ENCODE assay signal across 26 cellular contexts in the genomic region with DNA sequence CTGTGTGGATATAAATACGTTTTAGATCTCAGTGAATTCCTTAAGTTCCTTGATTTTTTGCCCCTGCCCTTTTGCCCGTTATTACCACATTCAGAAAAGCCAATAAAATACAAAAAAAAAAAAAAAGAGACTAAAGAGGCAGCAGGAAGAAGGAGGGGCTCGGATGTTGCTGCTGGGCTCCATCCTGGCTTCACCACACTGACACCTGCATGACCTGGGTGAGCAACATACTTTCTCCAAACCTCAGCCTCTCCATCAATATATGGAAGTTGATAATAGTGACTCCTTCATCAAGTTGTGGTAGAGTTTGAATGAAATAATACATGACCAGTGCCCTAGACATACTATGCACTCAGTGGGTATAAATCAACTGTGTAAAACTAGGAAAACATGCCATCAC.
A peak's percentile ranks its signal among the peaks of the same experiment; 100 is the strongest.
DNase-seq lines count a peak whose midpoint lies in the region; ATAC-seq and TF ChIP-seq lines count a peak whose summit lies in the region.
"Had no signal": no experiment of that assay in that cellular context is flagged by ENCODE, and none has a peak within 500 bp of the region (broad histone marks: within the 10 kb centered on the region; RNA-seq: fewer than 3 reads in every experiment).

No MANE protein-coding gene starts in this region.

- peaks cover 4% of the 10 kb centered on the region for H3K9me3 Mint-ChIP-seq in activated naive CD8-positive, alpha-beta T cell treated with anti-CD3 and anti-CD28 coated beads, Interleukin-2, amount 10 ng/mL, durations not matched to agents 7 days and 5 days
- H3K9me3 Mint-ChIP-seq in activated naive CD8-positive, alpha-beta T cell treated with anti-CD3 and anti-CD28 coated beads for 36 hours, result no peaks in the 10 kb centered on the region
- H3K9me3 Mint-ChIP-seq: activated T-helper 2 cell treated with anti-CD3 and anti-CD28 coated beads, Interferon-gamma antibody, Interleukin-2, Interleukin-4, amounts not matched to agents 10 μg/mL and 5 μg/mL and 100 μg/mL, durations not matched to agents 14 hours and 24 hours and 36 hours; HFFc6; natural killer cell treated with Interleukin-12 subunit alpha and Interleukin-12 subunit beta and Interleukin-15 and Interleukin-18, amount 100 ng/mL, for 72 hours had no signal

- no peak overlapping the region for H3K9ac ChIP-seq in colonic mucosa (ENCODE audit: low read depth in 2 of 2, low read length in 2 of 2)
- H3K9ac ChIP-seq: BLaER1 treated with 17β-estradiol and CSF1 and Interleukin-3, amounts not matched to agents 10 nM and 100 nM; KMS-11 had no signal

- H3K36me3 ChIP-seq in colonic mucosa, result no peaks in the 10 kb centered on the region
- H3K36me3 ChIP-seq: BLaER1 treated with 17β-estradiol and CSF1 and Interleukin-3, amounts not matched to agents 10 nM and 100 nM; SJCRH30; upper lobe of left lung had no signal

- no peak for TF ChIP-seq CTCF in colonic mucosa (IDR thresholded peaks at IDR 0.05)

- POLR2A ChIA-PET in activated naive CD8-positive, alpha-beta T cell treated with anti-CD3 and anti-CD28 coated beads, Interleukin-2, amount 10 ng/mL, durations not matched to agents 7 days and 5 days (lab: Charles Lee), result no interaction called here

- peak; percentile 84 for ATAC-seq in activated naive CD8-positive, alpha-beta T cell treated with anti-CD3 and anti-CD28 coated beads, Interleukin-2, amount 10 ng/mL, durations not matched to agents 7 days and 5 days (ENCODE audit: low read depth)
- ATAC-seq: GM12878; GM23338; natural killer cell treated with Interleukin-12 subunit alpha and Interleukin-12 subunit beta and Interleukin-15 and Interleukin-18, amount 100 ng/mL, for 72 hours had no signal

- intact Hi-C loops in colonic mucosa (cut with DNase I), result loop anchor here (5.0 kb wide), 1 partner anchor 171 kb away; no protein-coding TSS in a partner anchor

- no peak overlapping the region for H3K27ac ChIP-seq in colonic mucosa
- H3K27ac ChIP-seq: BLaER1 treated with 17β-estradiol and CSF1 and Interleukin-3, amounts not matched to agents 10 nM and 100 nM; coronary artery; KMS-11; SJCRH30 had no signal

- H3K9me3 ChIP-seq in colonic mucosa, result no peaks in the 10 kb centered on the region
- H3K9me3 ChIP-seq: SJCRH30, upper lobe of left lung had no signal

- H3K4me1 Mint-ChIP-seq in activated naive CD8-positive, alpha-beta T cell treated with anti-CD3 and anti-CD28 coated beads, Interleukin-2, amount 10 ng/mL, durations not matched to agents 7 days and 5 days, result peaks cover 15% of the 10 kb centered on the region
- peaks cover 18% of the 10 kb centered on the region for H3K4me1 Mint-ChIP-seq in activated naive CD8-positive, alpha-beta T cell treated with anti-CD3 and anti-CD28 coated beads for 36 hours

- peaks cover 5% of the 10 kb centered on the region for H3K36me3 Mint-ChIP-seq in activated naive CD8-positive, alpha-beta T cell treated with anti-CD3 and anti-CD28 coated beads, Interleukin-2, amount 10 ng/mL, durations not matched to agents 7 days and 5 days
- no peaks in the 10 kb centered on the region for H3K36me3 Mint-ChIP-seq in activated naive CD8-positive, alpha-beta T cell treated with anti-CD3 and anti-CD28 coated beads for 36 hours
- H3K36me3 Mint-ChIP-seq: natural killer cell treated with Interleukin-12 subunit alpha and Interleukin-12 subunit beta and Interleukin-15 and Interleukin-18, amount 100 ng/mL, for 72 hours had no signal

- no peak overlapping the region for H3K27ac Mint-ChIP-seq in activated naive CD8-positive, alpha-beta T cell treated with anti-CD3 and anti-CD28 coated beads, Interleukin-2, amount 10 ng/mL, durations not matched to agents 7 days and 5 days
- no peak overlapping the region for H3K27ac Mint-ChIP-seq in activated naive CD8-positive, alpha-beta T cell treated with anti-CD3 and anti-CD28 coated beads for 36 hours
- H3K27ac Mint-ChIP-seq: activated T-helper 2 cell treated with anti-CD3 and anti-CD28 coated beads, Interferon-gamma antibody, Interleukin-2, Interleukin-4, amounts not matched to agents 10 μg/mL and 5 μg/mL and 100 μg/mL, durations not matched to agents 14 hours and 24 hours and 36 hours; GM23338; HFFc6 had no signal

- H3K4me3 Mint-ChIP-seq in activated naive CD8-positive, alpha-beta T cell treated with anti-CD3 and anti-CD28 coated beads, Interleukin-2, amount 10 ng/mL, durations not matched to agents 7 days and 5 days, result no peak overlapping the region
- no peak overlapping the region for H3K4me3 Mint-ChIP-seq in activated naive CD8-positive, alpha-beta T cell treated with anti-CD3 and anti-CD28 coated beads for 36 hours
- H3K4me3 Mint-ChIP-seq: GM23338; HFFc6; natural killer cell treated with Interleukin-12 subunit alpha and Interleukin-12 subunit beta and Interleukin-15 and Interleukin-18, amount 100 ng/mL, for 72 hours had no signal

- no peaks in the 10 kb centered on the region for H3K4me1 ChIP-seq in colonic mucosa

- H3K27me3 ChIP-seq in colonic mucosa, result no peaks in the 10 kb centered on the region
- H3K27me3 ChIP-seq: BLaER1 treated with 17β-estradiol and CSF1 and Interleukin-3, amounts not matched to agents 10 nM and 100 nM; SJCRH30; upper lobe of left lung had no signal

- DNase-seq in activated naive CD8-positive, alpha-beta T cell treated with anti-CD3 and anti-CD28 coated beads, Interleukin-2, amount 10 ng/mL, durations not matched to agents 7 days and 5 days, result no peak
- DNase-seq in activated naive CD8-positive, alpha-beta T cell treated with anti-CD3 and anti-CD28 coated beads for 36 hours, result no peak
- DNase-seq in M059J (ENCODE audit: low read depth) (peak; percentile 61), activated T-cell treated with anti-CD3 and anti-CD28 coated beads for 4 hours (no peak), colonic mucosa (no peak), NCI-H1105 (lab: John Stamatoyannopoulos, UW) (no peak)
- DNase-seq in central memory CD4-positive, alpha-beta T cell, result peak; percentile 8
- DNase-seq: activated CD8-positive, alpha-beta memory T cell treated with anti-CD3 and anti-CD28 coated beads, Interleukin-2, amount 50 U/mL, for 4 hours; amniotic stem cell; EL; head of caudate nucleus; HFFc6; kidney; NCI-H1436 treated with DMSO at 0.1 percent for 48 hours; NCI-H446; stimulated activated CD8-positive, alpha-beta memory T cell treated with anti-CD3 and anti-CD28 coated beads, Interleukin-4, amount 100 ng/mL, for 48 hours; upper lobe of left lung had no signal

- no peak overlapping the region for H3K4me3 ChIP-seq in colonic mucosa
- H3K4me3 ChIP-seq: BLaER1 treated with 17β-estradiol and CSF1 and Interleukin-3, amounts not matched to agents 10 nM and 100 nM; coronary artery; GM12878; GM23338; SJCRH30; skin epidermis; upper lobe of left lung had no signal

- peaks cover 6% of the 10 kb centered on the region for H3K27me3 Mint-ChIP-seq in activated naive CD8-positive, alpha-beta T cell treated with anti-CD3 and anti-CD28 coated beads, Interleukin-2, amount 10 ng/mL, durations not matched to agents 7 days and 5 days
- no peaks in the 10 kb centered on the region for H3K27me3 Mint-ChIP-seq in activated naive CD8-positive, alpha-beta T cell treated with anti-CD3 and anti-CD28 coated beads for 36 hours
- H3K27me3 Mint-ChIP-seq: natural killer cell treated with Interleukin-12 subunit alpha and Interleukin-12 subunit beta and Interleukin-15 and Interleukin-18, amount 100 ng/mL, for 72 hours had no signal

Comparison
In these comparisons a context has a peak if more than half of its experiments do, and no peak if none do; other contexts are left out.
1. DNase-seq: peak in M059J (single experiment) and central memory CD4-positive, alpha-beta T cell (single experiment); none in activated naive CD8-positive, alpha-beta T cell treated with anti-CD3 and anti-CD28 coated beads, Interleukin-2, amount 10 ng/mL, durations not matched to agents 7 days and 5 days (single experiment), activated naive CD8-positive, alpha-beta T cell treated with anti-CD3 and anti-CD28 coated beads for 36 hours (single experiment), activated T-cell treated with anti-CD3 and anti-CD28 coated beads for 4 hours (single experiment), colonic mucosa (single experiment) and NCI-H1105 (single experiment).